28 cellular contexts compared by ENCODE assay signal in genomic region chr2:65121-65520, GRCh38. TPM values are rescaled to one million over a fixed set of nuclear protein-coding genes. Genes with fewer than 3 reads are reported as not detected.
"Had no signal": no experiment of that assay in that cellular context is flagged by ENCODE, and none has a peak within 500 bp of the region (broad histone marks: within the 10 kb centered on the region; RNA-seq: fewer than 3 reads in every experiment).

No MANE protein-coding gene starts in this region.

- H3K4me3 Mint-ChIP-seq: activated CD8-positive, alpha-beta memory T cell treated with anti-CD3 and anti-CD28 coated beads, Interleukin-2, amount 10 ng/mL, durations not matched to agents 7 days and 5 days; activated naive CD4-positive, alpha-beta T cell treated with anti-CD3 and anti-CD28 coated beads, Interleukin-2, amount 50 U/mL, for 24 hours; activated T-cell treated with anti-CD3 and anti-CD28 coated beads, Interleukin-2, amount 50 U/mL, for 24 hours; activated T-helper 1 cell treated with anti-CD3 and anti-CD28 coated beads, Interleukin-12 subunit alpha, Interleukin-12 subunit beta, Interleukin-2, Interleukin-4 antibody, amounts not matched to agents 30 ng/mL and 10 ng/mL and 1 ng/mL, durations not matched to agents 14 hours and 24 hours and 36 hours; T-helper 1 cell treated with Interleukin-12 subunit alpha and Interleukin-12 subunit beta and Interleukin-4 antibody, amounts not matched to agents 30 μg/mL and 1 μg/mL, for 36 hours had no signal

- H3K9me3 Mint-ChIP-seq: activated naive CD4-positive, alpha-beta T cell treated with anti-CD3 and anti-CD28 coated beads, Interleukin-2, amount 50 U/mL, for 24 hours; activated T-helper 1 cell treated with anti-CD3 and anti-CD28 coated beads, Interleukin-12 subunit alpha, Interleukin-12 subunit beta, Interleukin-2, Interleukin-4 antibody, amounts not matched to agents 30 ng/mL and 10 ng/mL and 1 ng/mL, durations not matched to agents 14 hours and 24 hours and 36 hours had no signal

- H3K27me3 ChIP-seq: ascending aorta, body of pancreas, SJSA1 had no signal

- H3K27ac Mint-ChIP-seq: activated CD8-positive, alpha-beta memory T cell treated with anti-CD3 and anti-CD28 coated beads, Interleukin-2, amount 10 ng/mL, durations not matched to agents 7 days and 5 days; activated naive CD4-positive, alpha-beta T cell treated with anti-CD3 and anti-CD28 coated beads, Interleukin-2, amount 50 U/mL, for 24 hours; activated T-cell treated with anti-CD3 and anti-CD28 coated beads, Interleukin-2, amount 50 U/mL, for 24 hours; activated T-helper 1 cell treated with anti-CD3 and anti-CD28 coated beads, Interleukin-12 subunit alpha, Interleukin-12 subunit beta, Interleukin-2, Interleukin-4 antibody, amounts not matched to agents 30 ng/mL and 10 ng/mL and 1 ng/mL, durations not matched to agents 14 hours and 24 hours and 36 hours; T-helper 1 cell treated with Interleukin-12 subunit alpha and Interleukin-12 subunit beta and Interleukin-4 antibody, amounts not matched to agents 30 μg/mL and 1 μg/mL, for 36 hours had no signal

- H3K4me3 ChIP-seq: ascending aorta, body of pancreas, SJSA1 had no signal

- DNase-seq: activated CD4-positive, alpha-beta T cell treated with anti-CD3 and anti-CD28 coated beads for 48 hours; activated CD4-positive, alpha-beta T cell treated with anti-CD3 and anti-CD28 coated beads, Interleukin-2, amount 50 U/mL, for 48 hours; activated CD4-positive, CD25-positive, alpha-beta regulatory T cell treated with anti-CD3 and anti-CD28 coated beads, Interleukin-2, amount 50 U/mL, for 72 hours; activated CD8-positive, alpha-beta memory T cell treated with anti-CD3 and anti-CD28 coated beads, Interleukin-2, amount 10 ng/mL, durations not matched to agents 7 days and 5 days; activated effector memory CD4-positive, alpha-beta T cell treated with Interleukin-2 at 50 U/mL for 16 hours; activated naive CD4-positive, alpha-beta T cell; activated T-cell treated with anti-CD3 and anti-CD28 coated beads, Interleukin-2, amount 50 U/mL, for 24 hours; body of pancreas; central memory CD4-positive, alpha-beta T cell; MM.1S; NCI-H1105; NCI-H1436; NCI-H1694 treated with DMSO at 0.1 percent for 48 hours; NCI-H2029 treated with DMSO at 0.1 percent for 48 hours; NCI-H345; NCI-H510A; NCI-H526 treated with DMSO at 0.1 percent for 48 hours; NCI-H82; OCI-M1; RPMI8226 had no signal

- H3K4me1 ChIP-seq: ascending aorta, SJSA1 had no signal

- H3K9me3 ChIP-seq: ascending aorta, body of pancreas, SJSA1 had no signal

- H3K9ac ChIP-seq: KMS-11 had no signal

- ATAC-seq: activated CD8-positive, alpha-beta memory T cell treated with anti-CD3 and anti-CD28 coated beads, Interleukin-2, amount 10 ng/mL, durations not matched to agents 7 days and 5 days; body of pancreas; Panc1; Right ventricle myocardium inferior had no signal

- H3K27ac ChIP-seq: ascending aorta, body of pancreas, KMS-11, SJSA1 had no signal

- H3K4me2 ChIP-seq: KMS-11 had no signal

- H3K4me1 Mint-ChIP-seq: activated CD8-positive, alpha-beta memory T cell treated with anti-CD3 and anti-CD28 coated beads, Interleukin-2, amount 10 ng/mL, durations not matched to agents 7 days and 5 days; activated naive CD4-positive, alpha-beta T cell treated with anti-CD3 and anti-CD28 coated beads, Interleukin-2, amount 50 U/mL, for 24 hours had no signal

- H3K36me3 ChIP-seq: ascending aorta, SJSA1 had no signal

- H3K36me3 Mint-ChIP-seq: activated CD8-positive, alpha-beta memory T cell treated with anti-CD3 and anti-CD28 coated beads, Interleukin-2, amount 10 ng/mL, durations not matched to agents 7 days and 5 days; activated naive CD4-positive, alpha-beta T cell treated with anti-CD3 and anti-CD28 coated beads, Interleukin-2, amount 50 U/mL, for 24 hours had no signal

RNA-seq across cellular contexts. Expression of gene FAM110C, which starts 18.8 kb away (rescaled TPM):
- total RNA-seq: SJSA1 had no signal
